Comparison of ENCODE assay signal across 21 cellular contexts in genomic region chr11:17400048-17400775, GRCh38. TPM values are rescaled to one million over a fixed set of nuclear protein-coding genes. Genes with fewer than 3 reads are reported as not detected.
DNase-seq lines count a peak whose midpoint lies in the region; ATAC-seq and TF ChIP-seq lines count a peak whose summit lies in the region.
"Had no signal": no experiment of that assay in that cellular context is flagged by ENCODE, and none has a peak within 500 bp of the region (broad histone marks: within the 10 kb centered on the region; RNA-seq: fewer than 3 reads in every experiment).

No MANE protein-coding gene starts in this region.

- no peaks in the 10 kb centered on the region for H4K20me1 ChIP-seq in OCI-LY1 (ENCODE audit: insufficient read depth, low read length)

- H3K79me2 ChIP-seq in OCI-LY1 (ENCODE audit: insufficient read depth, low read length) = no peaks in the 10 kb centered on the region

- H3K27ac ChIP-seq in OCI-LY1 (ENCODE audit: low read depth, low read length, poor library complexity, severe bottlenecking) = peak overlapping the region; percentile 52
- H3K27ac ChIP-seq in psoas muscle = peak overlapping the region; percentile 73
- no peak overlapping the region for H3K27ac ChIP-seq in suprapubic skin
- H3K27ac ChIP-seq: body of pancreas, left ventricle myocardium inferior, SK-N-MC had no signal

- POLR2A ChIA-PET in T-cell (lab: Charles Lee) = no interaction called here

- H3K4me1 Mint-ChIP-seq in T-cell = no peaks in the 10 kb centered on the region
- peaks cover 3% of the 10 kb centered on the region for H3K4me1 Mint-ChIP-seq in T-helper 2 cell treated with Interferon-gamma antibody and Interleukin-4, amounts not matched to agents 5 μg/mL and 100 μg/mL, for 36 hours (ENCODE audit: low read depth)
- H3K4me1 Mint-ChIP-seq: CD4-positive, CD25-positive, alpha-beta regulatory T cell had no signal

- no peaks in the 10 kb centered on the region for H3K9me3 ChIP-seq in OCI-LY1 (ENCODE audit: low read length)
- no peaks in the 10 kb centered on the region for H3K9me3 ChIP-seq in psoas muscle
- H3K9me3 ChIP-seq in suprapubic skin = no peaks in the 10 kb centered on the region
- H3K9me3 ChIP-seq: body of pancreas, left ventricle myocardium inferior, right atrium auricular region had no signal

- H3K36me3 ChIP-seq in OCI-LY1 (ENCODE audit: insufficient read depth, low read length) (no peaks in the 10 kb centered on the region), psoas muscle (ENCODE audit: insufficient read depth in 1 of 2, low read depth in 1 of 2) (no peaks in the 10 kb centered on the region), suprapubic skin (no peaks in the 10 kb centered on the region)
- H3K36me3 ChIP-seq: left ventricle myocardium inferior, right atrium auricular region had no signal

- H3F3A ChIP-seq in OCI-LY1 (ENCODE audit: insufficient read depth, low read length) = no peaks in the 10 kb centered on the region

- H3K27me3 Mint-ChIP-seq in T-cell = no peaks in the 10 kb centered on the region
- H3K27me3 Mint-ChIP-seq in T-helper 2 cell treated with Interferon-gamma antibody and Interleukin-4, amounts not matched to agents 5 μg/mL and 100 μg/mL, for 36 hours (ENCODE audit: low read depth) = peaks cover 10% of the 10 kb centered on the region
- H3K27me3 Mint-ChIP-seq: CD4-positive, CD25-positive, alpha-beta regulatory T cell had no signal

- H3K4me1 ChIP-seq in OCI-LY1 (ENCODE audit: insufficient read depth, low read length, severe bottlenecking) (peaks cover 29% of the 10 kb centered on the region), psoas muscle (peaks cover 33% of the 10 kb centered on the region), suprapubic skin (peaks cover 2% of the 10 kb centered on the region)

- intact Hi-C loops in psoas muscle (cut with DNase I) = no loop called here

- H3K4me3 Mint-ChIP-seq in T-cell = no peak overlapping the region
- H3K4me3 Mint-ChIP-seq in T-helper 2 cell treated with Interferon-gamma antibody and Interleukin-4, amounts not matched to agents 5 μg/mL and 100 μg/mL, for 36 hours = no peak overlapping the region
- H3K4me3 Mint-ChIP-seq: activated naive CD4-positive, alpha-beta T cell treated with anti-CD3 and anti-CD28 coated beads for 36 hours; natural killer cell treated with Interleukin-12 subunit alpha and Interleukin-12 subunit beta and Interleukin-15 and Interleukin-18, amount 100 ng/mL, for 72 hours; type B pancreatic cell had no signal

- peak overlapping the region; percentile 14; the same call in 1 of the 2 replicates for H2AFZ ChIP-seq in OCI-LY1 (ENCODE audit: low read length)

- ATAC-seq in GM18520 (IDR thresholded peaks at IDR 0.05; ENCODE audit: unreplicated experiment) (peak; percentile 80), HG02588 (IDR thresholded peaks at IDR 0.05; ENCODE audit: unreplicated experiment) (peak; percentile 65), psoas muscle (no peak), T-cell (replicated peaks in 1 of 4) (no peak)
- ATAC-seq: body of pancreas; natural killer cell treated with Interleukin-12 subunit alpha and Interleukin-12 subunit beta and Interleukin-15 and Interleukin-18, amount 100 ng/mL, for 72 hours had no signal

- H3K36me3 Mint-ChIP-seq in T-cell = no peaks in the 10 kb centered on the region
- no peaks in the 10 kb centered on the region for H3K36me3 Mint-ChIP-seq in T-helper 2 cell treated with Interferon-gamma antibody and Interleukin-4, amounts not matched to agents 5 μg/mL and 100 μg/mL, for 36 hours (ENCODE audit: low read depth)
- H3K36me3 Mint-ChIP-seq: CD4-positive, CD25-positive, alpha-beta regulatory T cell; natural killer cell treated with Interleukin-12 subunit alpha and Interleukin-12 subunit beta and Interleukin-15 and Interleukin-18, amount 100 ng/mL, for 72 hours; type B pancreatic cell had no signal

- DNase-seq in psoas muscle (no peak), T-cell (no peak), UCSD-AML1 (lab: John Stamatoyannopoulos, UW; ENCODE audit: unreplicated experiment) (no peak), suprapubic skin (ENCODE audit: low spot score in 2 of 2) (no peak)
- DNase-seq in T-helper 2 cell treated with Interferon-gamma antibody and Interleukin-4, amounts not matched to agents 5 μg/mL and 100 μg/mL, for 36 hours (ENCODE audit: low spot score) = no peak
- DNase-seq: activated naive CD4-positive, alpha-beta T cell treated with anti-CD3 and anti-CD28 coated beads for 36 hours; CD4-positive, CD25-positive, alpha-beta regulatory T cell; dermis blood vessel endothelial cell; hypothalamus; left ventricle myocardium inferior; NCI-H1048; NCI-H2171 had no signal

- peak overlapping the region; percentile 29; the same call in 1 of the 2 replicates for H3K9ac ChIP-seq in OCI-LY1 (ENCODE audit: low read length)

- no peak for TF ChIP-seq POLR2A in suprapubic skin (IDR thresholded peaks at IDR 0.05)

- 91 to 94% (median 91%) methylated on average over 19 of the region's 19 CpGs for WGBS in psoas muscle, 3 donors
- 84% methylated on average over 19 of the region's 19 CpGs for WGBS in suprapubic skin

- H3K4me3 ChIP-seq in OCI-LY1 (ENCODE audit: low read depth, low read length, poor library complexity, severe bottlenecking) (peak overlapping the region; percentile 21), psoas muscle (no peak overlapping the region), suprapubic skin (no peak overlapping the region)
- H3K4me3 ChIP-seq: body of pancreas, left ventricle myocardium inferior, right atrium auricular region, SK-N-MC had no signal

- TF ChIP-seq CTCF in OCI-LY1 (IDR thresholded peaks at IDR 0.05; ENCODE audit: low read length) (no peak), psoas muscle (IDR thresholded peaks at IDR 0.05) (no peak), suprapubic skin (IDR thresholded peaks at IDR 0.05) (no peak)

- TF ChIP-seq EP300 in suprapubic skin (IDR thresholded peaks at IDR 0.05) = no peak

- H3K4me2 ChIP-seq in OCI-LY1 (ENCODE audit: low read length) = peak overlapping the region; percentile 52

- no peaks in the 10 kb centered on the region for H3K9me3 Mint-ChIP-seq in T-cell
- H3K9me3 Mint-ChIP-seq in T-helper 2 cell treated with Interferon-gamma antibody and Interleukin-4, amounts not matched to agents 5 μg/mL and 100 μg/mL, for 36 hours = no peaks in the 10 kb centered on the region
- H3K9me3 Mint-ChIP-seq: activated naive CD4-positive, alpha-beta T cell treated with anti-CD3 and anti-CD28 coated beads for 36 hours; natural killer cell treated with Interleukin-12 subunit alpha and Interleukin-12 subunit beta and Interleukin-15 and Interleukin-18, amount 100 ng/mL, for 72 hours; type B pancreatic cell had no signal

- H3K9me2 ChIP-seq in OCI-LY1 (ENCODE audit: low read depth, low read length) = no peaks in the 10 kb centered on the region

- H3K27ac Mint-ChIP-seq in T-cell = no peak overlapping the region
- no peak overlapping the region for H3K27ac Mint-ChIP-seq in T-helper 2 cell treated with Interferon-gamma antibody and Interleukin-4, amounts not matched to agents 5 μg/mL and 100 μg/mL, for 36 hours
- H3K27ac Mint-ChIP-seq: activated naive CD4-positive, alpha-beta T cell treated with anti-CD3 and anti-CD28 coated beads for 36 hours; natural killer cell treated with Interleukin-12 subunit alpha and Interleukin-12 subunit beta and Interleukin-15 and Interleukin-18, amount 100 ng/mL, for 72 hours; type B pancreatic cell had no signal

- CTCF ChIA-PET in T-cell (lab: Charles Lee) = interaction anchor here in 1 of 2 donors (0.6 kb wide), 1 partner anchor 170 kb away, joined by 4 read pairs; no protein-coding TSS in a partner anchor

- no peaks in the 10 kb centered on the region for H3K27me3 ChIP-seq in OCI-LY1 (ENCODE audit: insufficient read depth, low read length)
- no peaks in the 10 kb centered on the region for H3K27me3 ChIP-seq in psoas muscle (ENCODE audit: insufficient read depth in 3 of 3, low read length in 2 of 3)
- no peaks in the 10 kb centered on the region for H3K27me3 ChIP-seq in suprapubic skin
- H3K27me3 ChIP-seq: body of pancreas, right atrium auricular region had no signal

RNA-seq across cellular contexts. Expression of gene KCNJ11, which starts 11.8 kb away (rescaled TPM):
- total RNA-seq in psoas muscle = 100 to 1,000 TPM in 2 of 4 donors, 10 to 100 TPM in 2; 88.4 to 173 (median 126) TPM
- polyA plus RNA-seq in psoas muscle = 10 to 100 TPM; 66.5 to 87.5 (median 86.8) TPM
- total RNA-seq in T-cell = under 1 TPM in 4 of 5 donors, not detected in 1; 0.33 to 0.63 (median 0.50) TPM
- total RNA-seq in suprapubic skin = 1 to 10 TPM; 1.7 to 5.1 (median 2.4) TPM
- total RNA-seq: CD4-positive, CD25-positive, alpha-beta regulatory T cell; Daoy had no signal
- polyA plus RNA-seq: CD4-positive, CD25-positive, alpha-beta regulatory T cell had no signal

RNA-seq across cellular contexts. Expression of gene NCR3LG1, which starts 48.6 kb away (rescaled TPM):
- total RNA-seq in psoas muscle (under 1 TPM; 0.09 to 0.71 (median 0.17) TPM), T-cell (1 to 10 TPM; 1.8 to 3.6 (median 2.6) TPM), suprapubic skin (1 to 10 TPM; 4.6 to 7.4 (median 6.3) TPM)
- polyA plus RNA-seq in psoas muscle = under 1 TPM; 0.01 to 0.18 (median 0.14) TPM

Comparison
In these comparisons a context has a peak if more than half of its experiments do, and no peak if none do; other contexts are left out.
1. ATAC-seq: peak in GM18520 (single experiment) and HG02588 (single experiment); none in psoas muscle (0 of 4) and T-cell (0 of 4).
2. RNA of gene KCNJ11, which starts 11.8 kb away (total RNA-seq): 88.4 to 173 TPM in psoas muscle; 1.7 to 5.1 TPM in suprapubic skin and 0.33 to 0.63 TPM in T-cell; every median in the first group is over 10 times any median in the second.